ENCODE assay signal across 8 cellular contexts in the genomic region with DNA sequence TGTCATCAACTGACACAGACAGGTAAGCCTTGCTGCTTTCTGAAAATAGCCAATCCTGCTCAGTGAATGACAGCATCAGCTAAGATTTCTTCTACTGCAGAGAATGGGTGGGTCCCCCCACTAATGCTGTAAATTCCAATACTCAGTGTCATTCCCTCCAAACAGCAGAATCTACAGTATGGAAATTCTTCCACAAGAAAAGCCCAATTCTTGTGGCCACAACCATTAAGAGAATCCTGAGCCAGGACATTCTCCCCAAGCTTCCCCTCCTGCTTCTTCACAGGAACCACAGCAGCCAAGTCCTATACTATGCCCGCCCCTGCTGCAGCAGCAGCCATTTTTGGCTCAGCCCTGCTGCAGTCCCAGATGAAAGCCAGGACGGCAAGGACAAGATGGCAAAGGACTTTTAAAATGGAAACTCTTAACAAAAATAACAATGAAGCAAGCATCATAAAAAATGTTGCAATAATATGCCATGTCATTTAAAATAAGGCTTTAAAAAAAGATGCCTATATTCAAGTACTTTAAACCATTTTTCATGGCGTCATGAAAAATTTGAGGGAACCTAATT. TPM values are rescaled to one million over a fixed set of nuclear protein-coding genes. Genes with fewer than 3 reads are reported as not detected.
A peak's percentile ranks its signal among the peaks of the same experiment; 100 is the strongest.
DNase-seq lines count a peak whose midpoint lies in the region; ATAC-seq and TF ChIP-seq lines count a peak whose summit lies in the region.

No MANE protein-coding gene starts in this region.

- ATAC-seq in upper lobe of right lung = peak; percentile 21
- ATAC-seq in HG03460 (IDR thresholded peaks at IDR 0.05; ENCODE audit: unreplicated experiment) = no peak
- ATAC-seq in GM18867 (IDR thresholded peaks at IDR 0.05; ENCODE audit: unreplicated experiment) = no peak

- no peaks in the 10 kb centered on the region for H3K27me3 ChIP-seq in upper lobe of right lung

- no peaks in the 10 kb centered on the region for H3K9me3 ChIP-seq in upper lobe of right lung

- peaks cover 5% of the 10 kb centered on the region for H3K36me3 ChIP-seq in upper lobe of right lung

- H3K27ac ChIP-seq in cingulate gyrus (ENCODE audit: low read depth, low read length) = peak overlapping the region; percentile 86
- H3K27ac ChIP-seq in upper lobe of right lung = no peak overlapping the region

- peaks cover 12% of the 10 kb centered on the region for H3K4me1 ChIP-seq in upper lobe of right lung

- DNase-seq in NOMO-1 treated with DMSO at 0.1 percent for 48 hours (lab: John Stamatoyannopoulos, UW; ENCODE audit: unreplicated experiment) (peak; percentile 33), NOMO-1 treated with dmso at 0.1 percent for 144 hours (lab: John Stamatoyannopoulos, UW; ENCODE audit: unreplicated experiment) (no peak), lung microvascular endothelial cell (ENCODE audit: low read depth in 2 of 2) (peak; percentile 40 to 50), upper lobe of right lung (no peak), NCI-H526 (lab: John Stamatoyannopoulos, UW) (no peak)

- no peak overlapping the region for H3K4me3 ChIP-seq in upper lobe of right lung

- no peak for TF ChIP-seq CTCF in upper lobe of right lung (IDR thresholded peaks at IDR 0.05)

- intact Hi-C loops in upper lobe of right lung (cut with DNase I) = no loop called here

RNA-seq across cellular contexts. Expression of a gene that starts 26.8 kb away (rescaled TPM):
- total RNA-seq in lung microvascular endothelial cell (23.3 and 30.2 TPM in 2 replicates), upper lobe of right lung (44.5 TPM)

Comparison
In these comparisons a context has a peak if more than half of its experiments do, and no peak if none do; other contexts are left out.
1. DNase-seq: peak in NOMO-1 treated with DMSO at 0.1 percent for 48 hours (single experiment) and lung microvascular endothelial cell (2 of 2); none in NOMO-1 treated with dmso at 0.1 percent for 144 hours (single experiment), upper lobe of right lung (single experiment) and NCI-H526 (0 of 2).